ENCODE assay signal across 18 cellular contexts in genomic region chr6:148967546-148967945, GRCh38.
DNase-seq lines count a peak whose midpoint lies in the region; ATAC-seq and TF ChIP-seq lines count a peak whose summit lies in the region.
"Had no signal": no experiment of that assay in that cellular context is flagged by ENCODE, and none has a peak within 500 bp of the region (broad histone marks: within the 10 kb centered on the region; RNA-seq: fewer than 3 reads in every experiment).

No MANE protein-coding gene starts in this region.

- peak overlapping the region in 14 of 59 donors; percentile 2 to 31 (median 16) for H3K4me3 ChIP-seq in dorsolateral prefrontal cortex
- H3K4me3 ChIP-seq: K562, uterus had no signal

- peak overlapping the region in 34 of 59 donors; percentile 0 to 80 (median 39) for H3K27ac ChIP-seq in dorsolateral prefrontal cortex
- H3K27ac ChIP-seq: neutrophil, uterus had no signal

- H3K27me3 ChIP-seq in dorsolateral prefrontal cortex, result peaks cover 0 to 2% (median 0%) of the 10 kb centered on the region in 45 donors
- H3K27me3 ChIP-seq: uterus had no signal

- DNase-seq in ELF-1 (ENCODE audit: low read depth, low spot score) (peak; percentile 40), NCI-H146 (lab: John Stamatoyannopoulos, UW) (peak; percentile 95), dorsolateral prefrontal cortex (peak in 5 of 10 donors; percentile 9 to 44 (median 26)), nephron progenitor cell (peak; percentile 13), NCI-H2081 treated with DMSO at 0.1 percent for 48 hours (lab: John Stamatoyannopoulos, UW) (no peak), DMS114 treated with DMSO at 0.1 percent for 48 hours (lab: John Stamatoyannopoulos, UW; ENCODE audit: unreplicated experiment) (no peak)
- DNase-seq: activated CD4-positive, alpha-beta T cell treated with anti-CD3 and anti-CD28 coated beads, Interleukin-2, amount 50 U/mL, for 4 hours; activated naive CD4-positive, alpha-beta T cell treated with Interleukin-2 at 50 U/mL for 16 hours; activated T-cell treated with anti-CD3 and anti-CD28 coated beads for 4 hours; dermis blood vessel endothelial cell; erythroblast; NCI-H2171 treated with DMSO at 0.1 percent for 48 hours; stimulated activated CD4-positive, alpha-beta T cell treated with anti-CD3 and anti-CD28 coated beads, Interleukin-2, amount 100 ng/mL, for 24 hours; uterus had no signal

- H3K27ac Mint-ChIP-seq in nephron progenitor cell, result peak overlapping the region; percentile 81

- H3K36me3 Mint-ChIP-seq in nephron progenitor cell (ENCODE audit: low read depth), result peaks cover 27% of the 10 kb centered on the region

- no peak for ATAC-seq in GM21737 (IDR thresholded peaks at IDR 0.05; ENCODE audit: unreplicated experiment)
- no peak for ATAC-seq in GM18861 (IDR thresholded peaks at IDR 0.05; ENCODE audit: unreplicated experiment)
- ATAC-seq: K562 had no signal

- no peaks in the 10 kb centered on the region for H3K9me3 Mint-ChIP-seq in nephron progenitor cell

- no peak for TF ChIP-seq CTCF in dorsolateral prefrontal cortex (IDR thresholded peaks at IDR 0.05 in 54 of 56, conservative IDR thresholded peaks at IDR 0.05 in 2 of 56; ENCODE audit: low read depth in 1 of 56, partially characterized antibody in 56 of 56)
- TF ChIP-seq CTCF in nephron progenitor cell (IDR thresholded peaks at IDR 0.05), result no peak

- intact Hi-C loops in dorsolateral prefrontal cortex (cut with DNase I), result no loop called here

- peak overlapping the region; percentile 55 for H3K4me3 Mint-ChIP-seq in nephron progenitor cell

- peaks cover 87% of the 10 kb centered on the region for H3K4me1 Mint-ChIP-seq in nephron progenitor cell

- H3K27me3 Mint-ChIP-seq in nephron progenitor cell (ENCODE audit: low read depth, poor library complexity), result no peaks in the 10 kb centered on the region

Comparison
In these comparisons a context has a peak if more than half of its experiments do, and no peak if none do; other contexts are left out.
1. DNase-seq: peak in ELF-1 (single experiment), NCI-H146 (single experiment) and nephron progenitor cell (single experiment); none in NCI-H2081 treated with DMSO at 0.1 percent for 48 hours (single experiment) and DMS114 treated with DMSO at 0.1 percent for 48 hours (single experiment).